Comparison of ENCODE assay signal across 1 cellular context in genomic region chr2:166375736-166376487, GRCh38.
A peak's percentile ranks its signal among the peaks of the same experiment; 100 is the strongest.
TF ChIP-seq lines count a peak whose summit lies in the region.

SCN9A (minus strand) TSS chr2:166375944; CDS start chr2:166311756, 64,188 bp downstream.

TF ChIP-seq in HepG2, 621 proteins besides CTCF, POLR2A, EP300 and RAD21 (continued from another document):
- TF ChIP-seq, protein P1, sequence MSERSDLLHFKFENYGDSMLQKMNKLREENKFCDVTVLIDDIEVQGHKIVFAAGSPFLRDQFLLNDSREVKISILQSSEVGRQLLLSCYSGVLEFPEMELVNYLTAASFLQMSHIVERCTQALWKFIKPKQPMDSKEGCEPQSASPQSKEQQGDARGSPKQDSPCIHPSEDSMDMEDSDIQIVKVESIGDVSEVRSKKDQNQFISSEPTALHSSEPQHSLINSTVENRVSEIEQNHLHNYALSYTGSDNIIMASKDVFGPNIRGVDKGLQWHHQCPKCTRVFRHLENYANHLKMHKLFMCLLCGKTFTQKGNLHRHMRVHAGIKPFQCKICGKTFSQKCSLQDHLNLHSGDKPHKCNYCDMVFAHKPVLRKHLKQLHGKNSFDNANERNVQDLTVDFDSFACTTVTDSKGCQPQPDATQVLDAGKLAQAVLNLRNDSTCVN (CRISPR knock-in tag; IDR thresholded peaks at IDR 0.05; ENCODE audit: borderline replicate concordance): peak; percentile 72
- TF ChIP-seq GLI4 (CRISPR knock-in tag; IDR thresholded peaks at IDR 0.05; ENCODE audit: borderline replicate concordance) (peak; percentile 89; the same call in 1 of the 2 replicates), PCBP2 (optimal IDR thresholded peaks at IDR 0.05; ENCODE audit: low read depth, low read length, poor library complexity, severe bottlenecking) (no peak), ZSCAN20 (CRISPR knock-in tag; IDR thresholded peaks at IDR 0.05; ENCODE audit: borderline replicate concordance) (peak; percentile 81; the same call in 1 of the 2 replicates), MED8 (CRISPR knock-in tag; IDR thresholded peaks at IDR 0.05; ENCODE audit: insufficient replicate concordance) (no peak), SNAPC2 (CRISPR knock-in tag; IDR thresholded peaks at IDR 0.05) (peak; percentile 95; the same call in 1 of the 2 replicates), ZSCAN29 (CRISPR knock-in tag; conservative IDR thresholded peaks at IDR 0.05) (peak; percentile 82; the same call in 1 of the 2 replicates)
- TF ChIP-seq, protein P2, sequence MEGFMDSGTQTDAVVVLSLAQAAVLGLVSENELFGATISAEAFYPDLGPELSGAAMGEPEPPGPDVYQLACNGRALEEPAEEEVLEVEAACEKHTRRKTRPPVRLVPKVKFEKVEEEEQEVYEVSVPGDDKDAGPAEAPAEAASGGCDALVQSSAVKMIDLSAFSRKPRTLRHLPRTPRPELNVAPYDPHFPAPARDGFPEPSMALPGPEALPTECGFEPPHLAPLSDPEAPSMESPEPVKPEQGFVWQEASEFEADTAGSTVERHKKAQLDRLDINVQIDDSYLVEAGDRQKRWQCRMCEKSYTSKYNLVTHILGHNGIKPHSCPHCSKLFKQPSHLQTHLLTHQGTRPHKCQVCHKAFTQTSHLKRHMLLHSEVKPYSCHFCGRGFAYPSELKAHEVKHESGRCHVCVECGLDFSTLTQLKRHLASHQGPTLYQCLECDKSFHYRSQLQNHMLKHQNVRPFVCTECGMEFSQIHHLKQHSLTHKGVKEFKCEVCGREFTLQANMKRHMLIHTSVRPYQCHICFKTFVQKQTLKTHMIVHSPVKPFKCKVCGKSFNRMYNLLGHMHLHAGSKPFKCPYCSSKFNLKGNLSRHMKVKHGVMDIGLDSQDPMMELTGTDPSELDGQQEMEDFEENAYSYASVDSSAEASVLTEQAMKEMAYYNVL (CRISPR knock-in tag; IDR thresholded peaks at IDR 0.05; ENCODE audit: borderline replicate concordance): peak; percentile 91; the same call in 1 of the 2 replicates
- TF ChIP-seq, protein P3, sequence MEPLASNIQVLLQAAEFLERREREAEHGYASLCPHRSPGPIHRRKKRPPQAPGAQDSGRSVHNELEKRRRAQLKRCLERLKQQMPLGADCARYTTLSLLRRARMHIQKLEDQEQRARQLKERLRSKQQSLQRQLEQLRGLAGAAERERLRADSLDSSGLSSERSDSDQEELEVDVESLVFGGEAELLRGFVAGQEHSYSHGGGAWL (CRISPR knock-in tag; IDR thresholded peaks at IDR 0.05): peak; percentile 94
TF ChIP-seq in HepG2: peak in this region for 301.
